In the genomic region with DNA sequence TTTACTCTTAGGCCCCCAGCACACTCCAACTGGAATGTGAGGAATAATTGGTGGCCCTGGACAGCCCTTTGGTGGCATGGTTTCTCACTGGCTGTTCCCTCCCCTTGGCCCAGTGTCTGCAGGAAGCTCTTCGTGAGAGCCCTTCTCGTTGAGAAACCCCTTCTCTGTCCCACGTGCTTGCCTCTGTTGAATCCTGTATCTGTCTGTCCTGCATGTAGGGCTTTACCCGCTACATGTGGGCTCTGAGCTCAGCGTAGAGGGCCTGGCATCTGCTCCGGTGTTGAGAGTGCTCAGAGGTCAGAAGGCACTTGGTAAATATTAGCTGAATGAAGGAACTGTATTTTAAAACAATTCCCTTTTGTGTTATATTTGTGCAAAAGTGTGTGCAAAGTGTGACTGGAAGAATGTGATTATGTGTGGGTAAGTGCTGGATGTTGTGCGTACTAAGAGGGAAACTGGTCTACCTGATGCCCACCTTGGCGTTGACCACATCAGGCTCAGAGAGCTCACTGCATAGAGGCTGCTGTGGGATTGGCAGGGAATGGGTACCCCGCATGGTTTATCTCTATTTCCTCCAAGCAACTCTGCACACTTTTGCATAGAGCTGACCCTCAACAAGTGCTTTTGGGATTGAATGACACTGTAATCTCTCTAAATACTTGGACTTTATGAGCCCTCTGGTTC, we compare ENCODE assay signal across 34 cellular contexts. TPM values are rescaled to one million over a fixed set of nuclear protein-coding genes. Genes with fewer than 3 reads are reported as not detected.
DNase-seq lines count a peak whose midpoint lies in the region; ATAC-seq and TF ChIP-seq lines count a peak whose summit lies in the region.
"Had no signal": no experiment of that assay in that cellular context is flagged by ENCODE, and none has a peak within 500 bp of the region (broad histone marks: within the 10 kb centered on the region; RNA-seq: fewer than 3 reads in every experiment).

No MANE protein-coding gene starts in this region.

- H3K27me3 ChIP-seq in left ventricle myocardium inferior (ENCODE audit: low read depth) (no peaks in the 10 kb centered on the region), right atrium auricular region (no peaks in the 10 kb centered on the region), endodermal cell (ENCODE audit: control insufficient read depth, insufficient read depth, low read length, poor library complexity, severe bottlenecking) (no peaks in the 10 kb centered on the region), neural progenitor cell (no peaks in the 10 kb centered on the region), vagina (no peaks in the 10 kb centered on the region)
- H3K27me3 ChIP-seq: ascending aorta, BE2C, heart left ventricle, ovary, stomach, tibial artery had no signal

- no peak overlapping the region for H3K4me3 ChIP-seq in left ventricle myocardium inferior
- H3K4me3 ChIP-seq in right atrium auricular region = no peak overlapping the region
- no peak overlapping the region for H3K4me3 ChIP-seq in endodermal cell (ENCODE audit: low read length)
- no peak overlapping the region for H3K4me3 ChIP-seq in neural progenitor cell
- H3K4me3 ChIP-seq in vagina = no peak overlapping the region
- H3K4me3 ChIP-seq: ascending aorta, heart left ventricle, mucosa of descending colon, ovary, stomach, tibial artery had no signal

- no peaks in the 10 kb centered on the region for H3K79me2 ChIP-seq in neural progenitor cell (ENCODE audit: low read depth)

- TF ChIP-seq CTCF in left ventricle myocardium inferior (IDR thresholded peaks at IDR 0.05; ENCODE audit: borderline replicate concordance) (no peak), right atrium auricular region (IDR thresholded peaks at IDR 0.05) (no peak), endodermal cell (conservative IDR thresholded peaks at IDR 0.05) (no peak), neural progenitor cell (IDR thresholded peaks at IDR 0.05) (no peak), vagina (IDR thresholded peaks at IDR 0.05) (no peak)

- H3K9me3 ChIP-seq in left ventricle myocardium inferior (replicated peaks) = no peaks in the 10 kb centered on the region
- H3K9me3 ChIP-seq in right atrium auricular region = no peaks in the 10 kb centered on the region
- no peaks in the 10 kb centered on the region for H3K9me3 ChIP-seq in endodermal cell (ENCODE audit: control insufficient read depth, low read length)
- H3K9me3 ChIP-seq in neural progenitor cell (ENCODE audit: low read depth) = no peaks in the 10 kb centered on the region
- H3K9me3 ChIP-seq in vagina = no peaks in the 10 kb centered on the region
- H3K9me3 ChIP-seq: ascending aorta, BE2C, heart left ventricle, mucosa of descending colon, ovary, SK-N-SH, stomach, tibial artery had no signal

- H3K27me3 Mint-ChIP-seq in endodermal cell (ENCODE audit: insufficient read depth) (no peaks in the 10 kb centered on the region), neural progenitor cell (ENCODE audit: insufficient read depth, low read depth) (peaks cover 5% of the 10 kb centered on the region)
- H3K27me3 Mint-ChIP-seq: activated CD4-positive, alpha-beta memory T cell treated with anti-CD3 and anti-CD28 coated beads for 36 hours; activated naive CD8-positive, alpha-beta T cell treated with anti-CD3 and anti-CD28 coated beads, Interleukin-2, amount 10 ng/mL, durations not matched to agents 7 days and 5 days; CD8-positive, alpha-beta memory T cell; natural killer cell treated with Interleukin-12 subunit alpha and Interleukin-12 subunit beta and Interleukin-15 and Interleukin-18, amount 100 ng/mL, for 72 hours had no signal

- ATAC-seq in GM21529 (IDR thresholded peaks at IDR 0.05; ENCODE audit: unreplicated experiment) (no peak), HG02938 (IDR thresholded peaks at IDR 0.05; ENCODE audit: unreplicated experiment) (no peak)
- ATAC-seq: esophagus mucosa; mucosa of descending colon; natural killer cell treated with Interleukin-12 subunit alpha and Interleukin-12 subunit beta and Interleukin-15 and Interleukin-18, amount 100 ng/mL, for 72 hours; PC-3 had no signal

- H3K27ac ChIP-seq in left ventricle myocardium inferior (replicated peaks) = peak overlapping the region; percentile 45
- no peak overlapping the region for H3K27ac ChIP-seq in right atrium auricular region
- peak overlapping the region; percentile 66 for H3K27ac ChIP-seq in endodermal cell (ENCODE audit: low read depth, low read length)
- no peak overlapping the region for H3K27ac ChIP-seq in neural progenitor cell
- H3K27ac ChIP-seq in vagina = peak overlapping the region; percentile 76
- H3K27ac ChIP-seq: ascending aorta, ovary, stomach, tibial artery had no signal

- peaks cover 74% of the 10 kb centered on the region for H3K4me1 ChIP-seq in left ventricle myocardium inferior
- H3K4me1 ChIP-seq in right atrium auricular region = peaks cover 0 to 40% of the 10 kb centered on the region in 2 donors
- H3K4me1 ChIP-seq in endodermal cell (ENCODE audit: control insufficient read depth, insufficient read depth, low read length) = peaks cover 7% of the 10 kb centered on the region
- peaks cover 10% of the 10 kb centered on the region for H3K4me1 ChIP-seq in neural progenitor cell
- peaks cover 52% of the 10 kb centered on the region for H3K4me1 ChIP-seq in vagina

- no peak overlapping the region for H3K9ac ChIP-seq in endodermal cell (ENCODE audit: extremely low read depth, low read length, poor library complexity, severe bottlenecking)
- no peak overlapping the region for H3K9ac ChIP-seq in neural progenitor cell
- H3K9ac ChIP-seq: SK-N-SH had no signal

- H3K4me3 Mint-ChIP-seq in endodermal cell = no peak overlapping the region
- H3K4me3 Mint-ChIP-seq in neural progenitor cell = peak overlapping the region; percentile 5
- H3K4me3 Mint-ChIP-seq: activated CD4-positive, alpha-beta memory T cell treated with anti-CD3 and anti-CD28 coated beads for 36 hours; activated naive CD8-positive, alpha-beta T cell treated with anti-CD3 and anti-CD28 coated beads, Interleukin-2, amount 10 ng/mL, durations not matched to agents 7 days and 5 days; CD8-positive, alpha-beta memory T cell; natural killer cell treated with Interleukin-12 subunit alpha and Interleukin-12 subunit beta and Interleukin-15 and Interleukin-18, amount 100 ng/mL, for 72 hours had no signal

- no peak overlapping the region for H3K4me2 ChIP-seq in neural progenitor cell
- H3K4me2 ChIP-seq: SK-N-SH had no signal

- no peaks in the 10 kb centered on the region for H3K36me3 Mint-ChIP-seq in endodermal cell (ENCODE audit: low read depth)
- H3K36me3 Mint-ChIP-seq in neural progenitor cell = peaks cover 28% of the 10 kb centered on the region
- H3K36me3 Mint-ChIP-seq: activated CD4-positive, alpha-beta memory T cell treated with anti-CD3 and anti-CD28 coated beads for 36 hours; natural killer cell treated with Interleukin-12 subunit alpha and Interleukin-12 subunit beta and Interleukin-15 and Interleukin-18, amount 100 ng/mL, for 72 hours had no signal

- WGBS in endodermal cell (ENCODE audit: insufficient coverage in 1 of 2, insufficient read length in 1 of 2), 2 experiments = 94 to 95% methylated on average over 7 to 9 of the region's 9 CpGs

- intact Hi-C loops in left ventricle myocardium inferior (cut with micrococcal nuclease) = loop anchor here (10.0 kb wide), 1 partner anchor 52 kb away; no protein-coding TSS in a partner anchor
- intact Hi-C loops in vagina (cut with DNase I) = no loop called here

- H3K4me1 Mint-ChIP-seq in endodermal cell (peaks cover 16% of the 10 kb centered on the region), neural progenitor cell (peaks cover 24% of the 10 kb centered on the region)

- H2AFZ ChIP-seq in neural progenitor cell (replicated peaks) = no peak overlapping the region

- H3K36me3 ChIP-seq in left ventricle myocardium inferior = no peaks in the 10 kb centered on the region
- no peaks in the 10 kb centered on the region for H3K36me3 ChIP-seq in right atrium auricular region
- no peaks in the 10 kb centered on the region for H3K36me3 ChIP-seq in endodermal cell (ENCODE audit: control insufficient read depth, insufficient read depth, low read length)
- H3K36me3 ChIP-seq in neural progenitor cell = no peaks in the 10 kb centered on the region
- H3K36me3 ChIP-seq in vagina = no peaks in the 10 kb centered on the region
- H3K36me3 ChIP-seq: ascending aorta, BE2C, heart left ventricle, ovary, stomach, tibial artery had no signal

- H3F3A ChIP-seq in neural progenitor cell (ENCODE audit: low read depth) = peaks cover 7% of the 10 kb centered on the region

- H3K27ac Mint-ChIP-seq in endodermal cell (no peak overlapping the region), neural progenitor cell (peak overlapping the region; percentile 51)
- H3K27ac Mint-ChIP-seq: activated CD4-positive, alpha-beta memory T cell treated with anti-CD3 and anti-CD28 coated beads for 36 hours; activated naive CD8-positive, alpha-beta T cell treated with anti-CD3 and anti-CD28 coated beads, Interleukin-2, amount 10 ng/mL, durations not matched to agents 7 days and 5 days; activated T-helper 2 cell treated with anti-CD3 and anti-CD28 coated beads, Interferon-gamma antibody, Interleukin-2, Interleukin-4, amounts not matched to agents 10 μg/mL and 5 μg/mL and 100 μg/mL, durations not matched to agents 14 hours and 24 hours and 36 hours; CD8-positive, alpha-beta memory T cell had no signal

- TF ChIP-seq POLR2A in vagina (IDR thresholded peaks at IDR 0.05) = no peak

- no peaks in the 10 kb centered on the region for H4K20me1 ChIP-seq in neural progenitor cell (ENCODE audit: low read depth)

- H3K9me3 Mint-ChIP-seq in endodermal cell (no peaks in the 10 kb centered on the region), neural progenitor cell (peaks cover 3% of the 10 kb centered on the region)
- H3K9me3 Mint-ChIP-seq: activated CD4-positive, alpha-beta memory T cell treated with anti-CD3 and anti-CD28 coated beads for 36 hours; activated naive CD8-positive, alpha-beta T cell treated with anti-CD3 and anti-CD28 coated beads, Interleukin-2, amount 10 ng/mL, durations not matched to agents 7 days and 5 days; activated T-helper 2 cell treated with anti-CD3 and anti-CD28 coated beads, Interferon-gamma antibody, Interleukin-2, Interleukin-4, amounts not matched to agents 10 μg/mL and 5 μg/mL and 100 μg/mL, durations not matched to agents 14 hours and 24 hours and 36 hours; CD8-positive, alpha-beta memory T cell; natural killer cell treated with Interleukin-12 subunit alpha and Interleukin-12 subunit beta and Interleukin-15 and Interleukin-18, amount 100 ng/mL, for 72 hours had no signal

- DNase-seq in left ventricle myocardium inferior (no peak), right atrium auricular region (ENCODE audit: low spot score) (no peak), endodermal cell (no peak), neural progenitor cell (ENCODE audit: low spot score) (no peak), vagina (ENCODE audit: extremely low spot score in 2 of 2) (peak in 1 of 2 donors; percentile 34), activated gamma-delta T cell treated with Interleukin-2 at 50 U/mL for 16 hours (no peak)
- DNase-seq: activated CD4-positive, alpha-beta memory T cell treated with anti-CD3 and anti-CD28 coated beads for 36 hours; activated CD4-positive, CD25-positive, alpha-beta regulatory T cell; activated naive CD8-positive, alpha-beta T cell treated with anti-CD3 and anti-CD28 coated beads, Interleukin-2, amount 10 ng/mL, durations not matched to agents 7 days and 5 days; CD8-positive, alpha-beta memory T cell; EL; foreskin fibroblast; heart left ventricle; KG1; kidney glomerular epithelial cell; mammary epithelial cell; mucosa of descending colon; NCI-H1105 treated with DMSO at 0.1 percent for 48 hours; NCI-H187 treated with DMSO at 0.1 percent for 48 hours; NCI-H510A; ovary; PC-3; SK-N-SH; stimulated activated CD4-positive, alpha-beta T cell treated with anti-CD3 and anti-CD28 coated beads, Interleukin-2, amount 100 ng/mL, for 24 hours; stimulated activated CD8-positive, alpha-beta memory T cell treated with anti-CD3 and anti-CD28 coated beads, Interleukin-4, amount 100 ng/mL, for 48 hours; stomach; tibial artery had no signal

RNA-seq across cellular contexts. Expression of gene RNF144A, which starts 40.0 kb away (rescaled TPM):
- total RNA-seq in left ventricle myocardium inferior = 17.9 TPM
- total RNA-seq in right atrium auricular region = 10 to 100 TPM in 1 of 2 donors, 1 to 10 TPM in 1; 8.2 to 12.6 TPM
- 10 to 100 TPM; 12.4 to 26.0 TPM for total RNA-seq in endodermal cell
- polyA plus RNA-seq in endodermal cell (2013, experiment 1 of 2) = 31.7 TPM
- 25.7 TPM for polyA plus RNA-seq in endodermal cell (2013, experiment 2 of 2)
- total RNA-seq in neural progenitor cell (ENCODE audit: low replicate concordance) = 29.0 and 32.0 TPM in 2 replicates
- 17.2 TPM for total RNA-seq in vagina

Comparison
In these comparisons a context has a peak if more than half of its experiments do, and no peak if none do; other contexts are left out.
1. H3K27ac ChIP-seq: peak in left ventricle myocardium inferior (single experiment), endodermal cell (single experiment) and vagina (single experiment); none in right atrium auricular region (0 of 2) and neural progenitor cell (single experiment).